9 cellular contexts compared by ENCODE assay signal in the genomic region with DNA sequence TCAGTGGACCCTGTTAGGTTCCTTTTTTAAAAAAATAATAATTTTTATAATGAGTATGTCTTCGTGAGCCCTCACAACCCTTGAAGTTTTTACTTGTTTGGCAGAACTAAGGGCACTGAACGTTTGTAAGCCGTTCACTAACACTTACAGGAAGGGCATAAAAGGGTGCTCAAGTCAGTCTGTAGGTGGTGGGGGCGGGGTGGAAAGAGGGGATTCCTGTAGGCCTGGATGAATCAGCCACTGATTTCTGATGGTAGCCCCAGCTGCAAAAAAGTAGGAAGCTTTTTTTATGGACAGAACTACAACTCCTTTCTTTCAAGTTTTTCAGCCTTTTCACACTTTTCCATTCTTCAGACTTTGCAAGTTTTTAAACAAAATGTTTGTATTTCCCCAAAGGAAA. TPM values are rescaled to one million over a fixed set of nuclear protein-coding genes. Genes with fewer than 3 reads are reported as not detected.
A peak's percentile ranks its signal among the peaks of the same experiment; 100 is the strongest.
DNase-seq lines count a peak whose midpoint lies in the region; TF ChIP-seq lines count a peak whose summit lies in the region.
"Had no signal": no experiment of that assay in that cellular context is flagged by ENCODE, and none has a peak within 500 bp of the region (broad histone marks: within the 10 kb centered on the region; RNA-seq: fewer than 3 reads in every experiment).

No MANE protein-coding gene starts in this region.

- 30 to 33% methylated on average over 4 of the region's 4 CpGs for WGBS in transverse colon (ENCODE audit: low coverage in 1 of 2), 2 donors

- H3K36me3 ChIP-seq in neutrophil: no peaks in the 10 kb centered on the region
- H3K36me3 ChIP-seq in transverse colon: no peaks in the 10 kb centered on the region

- H3K27me3 ChIP-seq in neutrophil: no peaks in the 10 kb centered on the region
- H3K27me3 ChIP-seq in transverse colon: no peaks in the 10 kb centered on the region

- TF ChIP-seq CTCF in cardiac fibroblast (IDR thresholded peaks at IDR 0.05; ENCODE audit: low read depth, low read length) (no peak), neutrophil (IDR thresholded peaks at IDR 0.05) (no peak), transverse colon (IDR thresholded peaks at IDR 0.05) (no peak)

- intact Hi-C loops in transverse colon (cut with DNase I; ENCODE audit: low total_unique reads): loop anchor here (10.0 kb wide), 1 partner anchor 1007 kb away; no protein-coding TSS in a partner anchor

- H3K4me3 ChIP-seq in cardiac fibroblast (replicated peaks in 1 of 2; ENCODE audit: low read depth in 2 of 2, low read length in 2 of 2) (no peak overlapping the region), neutrophil (ENCODE audit: low read depth in 1 of 2, low read length in 1 of 2) (no peak overlapping the region), transverse colon (no peak overlapping the region)
- H3K4me3 ChIP-seq: A549 had no signal

- peaks cover 12 to 40% of the 10 kb centered on the region in 2 experiments for H3K4me1 ChIP-seq in neutrophil (ENCODE audit: control insufficient read depth in 1 of 2, insufficient read depth in 1 of 2, low read depth in 1 of 2, low read length in 1 of 2)
- H3K4me1 ChIP-seq in transverse colon: peaks cover 24 to 90% (median 71%) of the 10 kb centered on the region in 4 donors

- no peak for TF ChIP-seq POLR2A in transverse colon (IDR thresholded peaks at IDR 0.05)

- in situ Hi-C loops in transverse colon (cut with MboI; ENCODE audit: low pct_ligation_motif_present in 1 of 4, low pct_unique_long_range_greater_than_20kb in 1 of 4, low sequenced_read_pairs in 3 of 4): loop anchor here (5.0 to 25.0 kb wide), 4 partner anchors 987 to 1014 kb away; no protein-coding TSS in a partner anchor

- peak in 3 of 4 experiments; percentile 7 to 31 (median 11) for DNase-seq in activated CD4-positive, CD25-positive, alpha-beta regulatory T cell (lab: John Stamatoyannopoulos, UW)
- no peak for DNase-seq in activated CD4-positive, CD25-positive, alpha-beta regulatory T cell treated with anti-CD3 and anti-CD28 coated beads, Interleukin-2, amount 50 U/mL, for 72 hours
- DNase-seq in cardiac fibroblast (ENCODE audit: low read depth in 2 of 2) (peak; percentile 48 to 50), transverse colon (no peak), islet precursor cell (no peak), NCI-H1436 (lab: John Stamatoyannopoulos, UW) (no peak)
- DNase-seq in NK-92 treated with Interleukin-12 subunit alpha and Interleukin-12 subunit beta, amount 100 ng/mL, for 24 hours (lab: John Stamatoyannopoulos, UW): no peak

- H3K27ac ChIP-seq in neutrophil (peak overlapping the region; percentile 49), transverse colon (peak overlapping the region; percentile 65 to 77 (median 71))
- H3K27ac ChIP-seq: A549 had no signal

- H3K9me3 ChIP-seq in neutrophil: no peaks in the 10 kb centered on the region
- H3K9me3 ChIP-seq in transverse colon: no peaks in the 10 kb centered on the region
- H3K9me3 ChIP-seq: A549 had no signal

- TF ChIP-seq EP300 in transverse colon (IDR thresholded peaks at IDR 0.05; ENCODE audit: low read depth): no peak

RNA-seq across cellular contexts. Expression of a gene that starts 35.8 kb away (rescaled TPM):
- 100 to 1,000 TPM in 1 of 4 donors, 10 to 100 TPM in 3; 44.9 to 222 (median 81.6) TPM for total RNA-seq in transverse colon

Comparison
In these comparisons a context has a peak if more than half of its experiments do, and no peak if none do; other contexts are left out.
1. DNase-seq: peak in activated CD4-positive, CD25-positive, alpha-beta regulatory T cell (3 of 4) and cardiac fibroblast (2 of 2); none in activated CD4-positive, CD25-positive, alpha-beta regulatory T cell treated with anti-CD3 and anti-CD28 coated beads, Interleukin-2, amount 50 U/mL, for 72 hours (single experiment), transverse colon (single experiment), islet precursor cell (single experiment), NK-92 treated with Interleukin-12 subunit alpha and Interleukin-12 subunit beta, amount 100 ng/mL, for 24 hours (single experiment) and NCI-H1436 (single experiment).